In genomic region chr6:139981066-139981624, GRCh38 we compare ENCODE assay signal across 1 cellular context.
TF ChIP-seq lines count a peak whose summit lies in the region.

No MANE protein-coding gene starts in this region.

TF ChIP-seq in H1, 55 proteins besides CTCF, POLR2A, EP300 and RAD21:
- no peak for TF ChIP-seq SIX5 (IDR thresholded peaks at IDR 0.05; ENCODE audit: low read depth, low read length)
- no peak for TF ChIP-seq ASH2L (IDR thresholded peaks at IDR 0.05; ENCODE audit: low read length)
- TF ChIP-seq, protein P1, sequence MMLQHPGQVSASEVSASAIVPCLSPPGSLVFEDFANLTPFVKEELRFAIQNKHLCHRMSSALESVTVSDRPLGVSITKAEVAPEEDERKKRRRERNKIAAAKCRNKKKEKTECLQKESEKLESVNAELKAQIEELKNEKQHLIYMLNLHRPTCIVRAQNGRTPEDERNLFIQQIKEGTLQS (IDR thresholded peaks at IDR 0.05; ENCODE audit: insufficient read depth, low read depth, low read length) = no peak
- TF ChIP-seq POU5F1 (IDR thresholded peaks at IDR 0.05; ENCODE audit: low read depth, low read length) = no peak
- TF ChIP-seq E2F6 (IDR thresholded peaks at IDR 0.05) = no peak
- TF ChIP-seq SP1 (IDR thresholded peaks at IDR 0.05; ENCODE audit: low read depth, low read length) = no peak
- TF ChIP-seq JUN (IDR thresholded peaks at IDR 0.05; ENCODE audit: low read depth, low read length) = no peak
- TF ChIP-seq FOSL1 (IDR thresholded peaks at IDR 0.05; ENCODE audit: insufficient read depth, low read depth, low read length) = no peak
- TF ChIP-seq YY1 (IDR thresholded peaks at IDR 0.05; ENCODE audit: low read depth, low read length) = no peak
- no peak for TF ChIP-seq MAX (IDR thresholded peaks at IDR 0.05)
- TF ChIP-seq ATF2 (IDR thresholded peaks at IDR 0.05; ENCODE audit: low read length) = no peak
TF ChIP-seq in H1: peak in this region for 0.
